In genomic region chr16:57284952-57285263, GRCh38 we compare ENCODE assay signal across 8 cellular contexts. TPM values are rescaled to one million over a fixed set of nuclear protein-coding genes. Genes with fewer than 3 reads are reported as not detected.
DNase-seq lines count a peak whose midpoint lies in the region; ATAC-seq, FAIRE-seq and TF ChIP-seq lines count a peak whose summit lies in the region.

No MANE protein-coding gene starts in this region.

- H3K9me1 ChIP-seq in K562 (ENCODE audit: control insufficient read depth, insufficient read depth, low read length), result no peaks in the 10 kb centered on the region

- H3K27ac ChIP-seq in K562 (ENCODE audit: extremely low read depth, low read depth, low read length), result no peak overlapping the region
- H3K27ac ChIP-seq in thoracic aorta, result no peak overlapping the region

- TF ChIP-seq POLR2A in K562 (conservative IDR thresholded peaks at IDR 0.05) (no peak), lower leg skin (IDR thresholded peaks at IDR 0.05) (no peak)

- intact Hi-C loops in activated CD4-positive, alpha-beta T cell treated with anti-CD3 and anti-CD28 coated beads for 36 hours (cut with DNase I, micrococcal nuclease), result loop anchor here (10.0 kb wide), 2 partner anchors 100 to 200 kb away; partner anchors contain the start of genes PSME3IP1 (in 1 of the 2) and RSPRY1 (in 1 of the 2)
- intact Hi-C loops in K562 (cut with micrococcal nuclease), result no loop called here
- intact Hi-C loops in lower leg skin (cut with DNase I; ENCODE audit: low total_unique reads), result no loop called here

- DNase-seq in activated CD4-positive, alpha-beta T cell treated with anti-CD3 and anti-CD28 coated beads for 36 hours, result no peak
- DNase-seq in activated CD4-positive, alpha-beta T cell treated with anti-CD3 and anti-CD28 coated beads for 4 hours, result no peak
- no peak for DNase-seq in K562 (ENCODE audit: extremely low read depth in 1 of 4, low spot score in 3 of 4)
- no peak for DNase-seq in lower leg skin (ENCODE audit: low spot score in 2 of 2)
- no peak for DNase-seq in thoracic aorta (ENCODE audit: low spot score)
- no peak for DNase-seq in NCI-H1417 treated with DMSO at 0.1 percent for 48 hours (lab: John Stamatoyannopoulos, UW)
- no peak for DNase-seq in NCI-H2029 (lab: John Stamatoyannopoulos, UW)
- DNase-seq in GM19240 (ENCODE audit: insufficient read length, low spot score), result no peak

- 6% methylated on average over 14 of the region's 19 CpGs for WGBS in K562 (ENCODE audit: insufficient coverage, low coverage, missing lambda C conversion rate)
- 9 to 16% methylated on average over 10 to 17 of the region's 19 CpGs for WGBS in lower leg skin, 2 donors

- no peak overlapping the region for H3K27ac Mint-ChIP-seq in activated CD4-positive, alpha-beta T cell treated with anti-CD3 and anti-CD28 coated beads for 36 hours

- H3K36me3 ChIP-seq in K562 (ENCODE audit: control insufficient read depth, insufficient read depth, low read length) (no peaks in the 10 kb centered on the region), thoracic aorta (no peaks in the 10 kb centered on the region)

- ATAC-seq in activated CD4-positive, alpha-beta T cell treated with anti-CD3 and anti-CD28 coated beads for 36 hours, result no peak
- ATAC-seq in K562, result peak; percentile 78
- no peak for ATAC-seq in thoracic aorta (ENCODE audit: insufficient number of reproducible peaks, low FRiP score, low read depth)

- TF ChIP-seq CTCF in K562 (IDR thresholded peaks at IDR 0.05 in 2 of 3, conservative IDR thresholded peaks at IDR 0.05 in 1 of 3; ENCODE audit: insufficient read depth in 2 of 3, low read depth in 1 of 3, low read length in 3 of 3) (no peak), lower leg skin (IDR thresholded peaks at IDR 0.05) (no peak), thoracic aorta (IDR thresholded peaks at IDR 0.05) (no peak)

- peaks cover 4 to 19% of the 10 kb centered on the region in 2 experiments; a peak in 4 of 5 replicates for H3K27me3 ChIP-seq in K562 (ENCODE audit: control insufficient read depth in 2 of 2, insufficient read depth in 2 of 2, low read length in 2 of 2)
- peaks cover 4% of the 10 kb centered on the region for H3K27me3 ChIP-seq in thoracic aorta (replicated peaks; ENCODE audit: insufficient read depth)

- no peaks in the 10 kb centered on the region for H4K20me1 ChIP-seq in K562 (replicated peaks; ENCODE audit: control insufficient read depth, insufficient read depth, low read length)

- no peak for FAIRE-seq in K562 (lab: Jason Lieb, UNC)

- no peaks in the 10 kb centered on the region for H3K27me3 Mint-ChIP-seq in activated CD4-positive, alpha-beta T cell treated with anti-CD3 and anti-CD28 coated beads for 36 hours

- peak overlapping the region; percentile 96 for H2AFZ ChIP-seq in K562 (ENCODE audit: low read depth, low read length)

- TF ChIP-seq EP300 in K562 (IDR thresholded peaks at IDR 0.05; ENCODE audit: low read length), result no peak

- peaks cover 4 to 18% of the 10 kb centered on the region in 2 experiments; a peak in 4 of 5 replicates for H3K4me1 ChIP-seq in K562 (replicated peaks in 1 of 2; ENCODE audit: control insufficient read depth in 2 of 2, insufficient read depth in 2 of 2, low read length in 2 of 2)
- H3K4me1 ChIP-seq in thoracic aorta (ENCODE audit: control insufficient read depth in 1 of 2, low read depth in 2 of 2), result peaks cover 6 to 15% of the 10 kb centered on the region in 2 donors

- H3K4me3 ChIP-seq in K562 (peak overlapping the region; percentile 59), lower leg skin (ENCODE audit: low read depth, poor library complexity, severe bottlenecking) (peak overlapping the region; percentile 38), thoracic aorta (peak overlapping the region; percentile 80)

- H3K4me1 Mint-ChIP-seq in activated CD4-positive, alpha-beta T cell treated with anti-CD3 and anti-CD28 coated beads for 36 hours, result peaks cover 29% of the 10 kb centered on the region

- peak overlapping the region; percentile 51 to 92; a peak in 3 of 4 replicates for H3K9ac ChIP-seq in K562 (ENCODE audit: insufficient read depth in 1 of 2, low read depth in 2 of 2, low read length in 2 of 2)

- H3K9me3 Mint-ChIP-seq in activated CD4-positive, alpha-beta T cell treated with anti-CD3 and anti-CD28 coated beads for 36 hours (ENCODE audit: low read depth), result no peaks in the 10 kb centered on the region

- H3K4me3 Mint-ChIP-seq in activated CD4-positive, alpha-beta T cell treated with anti-CD3 and anti-CD28 coated beads for 36 hours, result peak overlapping the region; percentile 73

- H3K9me3 ChIP-seq in K562 (replicated peaks; ENCODE audit: control insufficient read depth, insufficient read depth, low read depth, low read length), result no peaks in the 10 kb centered on the region
- H3K9me3 ChIP-seq in thoracic aorta, result no peaks in the 10 kb centered on the region

- no peaks in the 10 kb centered on the region for H3K36me3 Mint-ChIP-seq in activated CD4-positive, alpha-beta T cell treated with anti-CD3 and anti-CD28 coated beads for 36 hours (ENCODE audit: low read depth)

- H3K79me2 ChIP-seq in K562 (ENCODE audit: control insufficient read depth, insufficient read depth, low read length), result no peaks in the 10 kb centered on the region

- TF ChIP-seq RAD21 in K562 (CRISPR knock-in tag; conservative IDR thresholded peaks at IDR 0.05 in 1 of 2, IDR thresholded peaks at IDR 0.05 in 1 of 2), result no peak

- in situ Hi-C loops in K562 (cut with MboI), result no loop called here

- no TSS peak for BruUV-seq in K562 (replicated peaks; lab: Mats Ljungman, UMichigan)

- POLR2A ChIA-PET in activated CD4-positive, alpha-beta T cell treated with anti-CD3 and anti-CD28 coated beads for 36 hours (lab: Charles Lee), result no interaction called here
- POLR2A ChIA-PET in K562 (lab: Yijun Ruan, JAX), result interaction anchor here (0.6 kb wide), 1 partner anchor 198 kb away, joined by 3 read pairs; no protein-coding TSS in a partner anchor

- H3K4me2 ChIP-seq in K562 (ENCODE audit: insufficient read depth, low read length), result peak overlapping the region; percentile 73

- CTCF ChIA-PET in activated CD4-positive, alpha-beta T cell treated with anti-CD3 and anti-CD28 coated beads for 36 hours (lab: Charles Lee), result no interaction called here
- CTCF ChIA-PET in K562 (lab: Yijun Ruan, JAX; ENCODE audit: low intra/inter-chr PET ratio), result no interaction called here

RNA-seq across cellular contexts. Expression of gene PLLP, which starts 0.4 kb away (rescaled TPM):
- under 1 TPM; 0.30 to 0.33 TPM for total RNA-seq in activated CD4-positive, alpha-beta T cell treated with anti-CD3 and anti-CD28 coated beads for 36 hours
- 0.44 and 0.93 TPM in 2 replicates for total RNA-seq in K562 (2011; cell fraction: chromatin; rRNA removed; ENCODE audit: low replicate concordance)
- total RNA-seq in K562 (2011; cell fraction: nucleolus; rRNA removed), result 0.92 and 1.3 TPM in 2 replicates
- 0.81 and 1.4 TPM in 2 replicates for total RNA-seq in K562 (2011; cell fraction: nucleoplasm; rRNA removed)
- total RNA-seq in K562 (2014; rRNA removed) (0.09 TPM in 1 of 2 replicates, not detected in the other), K562 (2014; rRNA removed; fragmentation: Illumina TruSeq; extraction: Trizol) (0.11 and 0.22 TPM in 2 replicates), K562 (2015; rRNA removed; fragmentation: Illumina TruSeq; extraction: Trizol) (0.11 and 0.51 TPM in 2 replicates), K562 (2021) (0.38 and 0.42 TPM in 2 replicates), lower leg skin (100 to 1,000 TPM in 3 of 4 donors, 10 to 100 TPM in 1; 58.4 to 241 (median 218) TPM), thoracic aorta (1 to 10 TPM; 3.1 to 8.6 TPM)
- polyA plus RNA-seq in K562 (2011; rRNA removed) (0.96 and 1.2 TPM in 2 replicates), K562 (2014; fragmentation: Illumina TruSeq; extraction: Trizol) (0.25 and 0.42 TPM in 2 replicates), K562 (2014; fragmentation: Nextera tagmentation; extraction: Ambion mirVana) (under 1 TPM; 0.10 to 0.15 TPM), K562 (2014; rRNA removed) (0.27 and 1.7 TPM in 2 replicates)
- 1.4 and 3.5 TPM in 2 replicates for polyA plus RNA-seq in K562 (2011; cell fraction: cytosol; rRNA removed)
- 0.66 and 1.1 TPM in 2 replicates for polyA plus RNA-seq in K562 (2011; cell fraction: nucleus; rRNA removed)
- polyA plus RNA-seq in K562 (2012), result 0.65 and 0.80 TPM in 2 replicates
- 0.33 and 1.8 TPM in 2 replicates for polyA minus RNA-seq in K562 (2011; rRNA and poly(A)+ RNA removed)
- 3.1 and 4.1 TPM in 2 replicates for polyA minus RNA-seq in K562 (2011; cell fraction: cytosol; rRNA and poly(A)+ RNA removed)
- 0.40 and 0.56 TPM in 2 replicates for polyA minus RNA-seq in K562 (2011; cell fraction: nucleus; rRNA and poly(A)+ RNA removed)

RNA-seq across cellular contexts. Expression of gene ARL2BP, which starts 39.8 kb away (rescaled TPM):
- 10 to 100 TPM in 1 of 2 experiments, 1 to 10 TPM in 1; 9.9 to 11.1 TPM for total RNA-seq in activated CD4-positive, alpha-beta T cell treated with anti-CD3 and anti-CD28 coated beads for 36 hours
- 7.3 and 7.4 TPM in 2 replicates for total RNA-seq in K562 (2011; cell fraction: chromatin; rRNA removed; ENCODE audit: low replicate concordance)
- 6.1 and 6.7 TPM in 2 replicates for total RNA-seq in K562 (2011; cell fraction: nucleolus; rRNA removed)
- 9.8 and 13.2 TPM in 2 replicates for total RNA-seq in K562 (2011; cell fraction: nucleoplasm; rRNA removed)
- 24.5 and 28.0 TPM in 2 replicates for total RNA-seq in K562 (2014; rRNA removed)
- 33.9 and 34.6 TPM in 2 replicates for total RNA-seq in K562 (2014; rRNA removed; fragmentation: Illumina TruSeq; extraction: Trizol)
- total RNA-seq in K562 (2015; rRNA removed; fragmentation: Illumina TruSeq; extraction: Trizol), result 33.2 and 36.7 TPM in 2 replicates
- total RNA-seq in K562 (2021), result 27.2 and 30.8 TPM in 2 replicates
- polyA plus RNA-seq in K562 (2011; rRNA removed), result 41.8 and 49.8 TPM in 2 replicates
- 32.7 and 45.1 TPM in 2 replicates for polyA plus RNA-seq in K562 (2011; cell fraction: cytosol; rRNA removed)
- 13.7 and 20.4 TPM in 2 replicates for polyA plus RNA-seq in K562 (2011; cell fraction: nucleus; rRNA removed)
- polyA plus RNA-seq in K562 (2012), result 29.7 and 37.4 TPM in 2 replicates
- polyA plus RNA-seq in K562 (2014; fragmentation: Illumina TruSeq; extraction: Trizol), result 33.1 and 38.3 TPM in 2 replicates
- polyA plus RNA-seq in K562 (2014; fragmentation: Nextera tagmentation; extraction: Ambion mirVana), result 10 to 100 TPM; 16.7 to 17.1 TPM
- polyA plus RNA-seq in K562 (2014; rRNA removed), result 20.3 and 23.1 TPM in 2 replicates
- 37.9 and 40.7 TPM in 2 replicates for polyA minus RNA-seq in K562 (2011; rRNA and poly(A)+ RNA removed)
- polyA minus RNA-seq in K562 (2011; cell fraction: cytosol; rRNA and poly(A)+ RNA removed), result 19.5 and 24.3 TPM in 2 replicates
- polyA minus RNA-seq in K562 (2011; cell fraction: nucleus; rRNA and poly(A)+ RNA removed), result 3.8 and 7.4 TPM in 2 replicates
- total RNA-seq in lower leg skin, result 10 to 100 TPM; 36.3 to 62.6 (median 48.0) TPM
- total RNA-seq in thoracic aorta, result 10 to 100 TPM; 54.7 to 64.0 TPM

Comparison
In these comparisons a context has a peak if more than half of its experiments do, and no peak if none do; other contexts are left out.
1. RNA of gene PLLP, which starts 0.4 kb away (total RNA-seq): 58.4 to 241 TPM in lower leg skin; 3.1 to 8.6 TPM in thoracic aorta, 0.09 to 1.4 TPM in K562 and 0.30 to 0.33 TPM in activated CD4-positive, alpha-beta T cell treated with anti-CD3 and anti-CD28 coated beads for 36 hours; every median in the first group is over 4 times any median in the second.
2. intact Hi-C loops: an anchor here in activated CD4-positive, alpha-beta T cell treated with anti-CD3 and anti-CD28 coated beads for 36 hours (10.0 kb wide); none called in K562 and lower leg skin.
3. Peak in every context shown above with its lines, with median percentiles within 50 percentile points of each other: H3K4me3 ChIP-seq.